19 cellular contexts compared by ENCODE assay signal in the genomic region with DNA sequence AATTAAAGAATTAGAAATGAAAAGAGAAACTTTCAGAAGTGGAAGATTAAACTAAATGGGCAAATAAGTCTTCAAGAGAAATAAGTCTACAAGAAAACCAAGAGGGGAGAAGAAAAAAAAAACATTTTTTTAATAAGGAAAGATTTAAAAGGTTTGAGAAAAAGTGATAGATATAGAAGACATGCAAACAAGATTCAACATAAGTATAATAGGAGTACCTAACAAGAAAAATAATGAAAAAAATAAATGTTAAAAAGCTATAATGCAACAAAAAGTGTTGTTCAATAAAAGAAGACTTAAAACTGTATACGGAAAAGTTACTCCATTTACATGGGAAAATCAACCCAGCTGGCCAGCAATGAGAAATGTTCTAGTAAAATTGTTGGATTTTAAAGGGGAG. TPM values are rescaled to one million over a fixed set of nuclear protein-coding genes. Genes with fewer than 3 reads are reported as not detected.
DNase-seq lines count a peak whose midpoint lies in the region; ATAC-seq, FAIRE-seq and TF ChIP-seq lines count a peak whose summit lies in the region.
"Had no signal": no experiment of that assay in that cellular context is flagged by ENCODE, and none has a peak within 500 bp of the region (broad histone marks: within the 10 kb centered on the region; RNA-seq: fewer than 3 reads in every experiment).

No MANE protein-coding gene starts in this region.

- no peak for DNase-seq in kidney
- DNase-seq in NAMALWA (ENCODE audit: low spot score): no peak
- DNase-seq: Caco-2; Calu3; CD4-positive, alpha-beta T cell; CD8-positive, alpha-beta T cell; DMS79 treated with DMSO at 0.1 percent for 48 hours; GDM1 had no signal

- H3K27ac ChIP-seq in kidney (ENCODE audit: low read depth in 2 of 2, low read length in 2 of 2): no peak overlapping the region
- H3K27ac ChIP-seq: 22Rv1; A549; BLaER1 treated with 17β-estradiol and CSF1 and Interleukin-3, amounts not matched to agents 10 nM and 100 nM; C4-2B had no signal

- H3K9me3 ChIP-seq in kidney (ENCODE audit: control insufficient read depth in 1 of 2, low read length in 2 of 2): peaks cover 2 to 6% of the 10 kb centered on the region in 2 donors
- H3K9me3 ChIP-seq: Caco-2 had no signal

- intact Hi-C loops in kidney (cut with DNase I): no loop called here

- H3K4me3 ChIP-seq in kidney (ENCODE audit: low read length in 2 of 2): no peak overlapping the region
- H3K4me3 ChIP-seq: A549; BLaER1 treated with 17β-estradiol and CSF1 and Interleukin-3, amounts not matched to agents 10 nM and 100 nM; GM12878 had no signal

- no peak overlapping the region for H3K9ac ChIP-seq in kidney (ENCODE audit: low read length in 2 of 2)
- H3K9ac ChIP-seq: BLaER1 treated with 17β-estradiol and CSF1 and Interleukin-3, amounts not matched to agents 10 nM and 100 nM had no signal

- FAIRE-seq in G401.6 (lab: Jason Lieb, UNC) (peak; percentile 45), TTC549 (lab: Jason Lieb, UNC) (peak; percentile 46), kidney (lab: Jason Lieb, UNC) (peak; percentile 74)
- FAIRE-seq: D721Med, GM12878, GM12892, GM18507 had no signal

- no peaks in the 10 kb centered on the region for H3K4me1 ChIP-seq in kidney (ENCODE audit: control insufficient read depth in 1 of 2, insufficient read depth in 1 of 2, low read depth in 1 of 2, low read length in 2 of 2)
- H3K4me1 ChIP-seq: A549; BLaER1 treated with 17β-estradiol and CSF1 and Interleukin-3, amounts not matched to agents 10 nM and 100 nM; Caco-2 had no signal

- no peaks in the 10 kb centered on the region for H3K36me3 ChIP-seq in kidney (ENCODE audit: control insufficient read depth in 1 of 2, insufficient read depth in 2 of 2, low read length in 2 of 2)

- no peak for ATAC-seq in GM21737 (IDR thresholded peaks at IDR 0.05; ENCODE audit: unreplicated experiment)
- ATAC-seq: A549; CD8-positive, alpha-beta T cell; GM12878 had no signal

- no peak for TF ChIP-seq CTCF in kidney (IDR thresholded peaks at IDR 0.05; ENCODE audit: borderline replicate concordance, extremely low read depth, insufficient read depth)

RNA-seq across cellular contexts. Expression of a gene that starts 42.6 kb away (rescaled TPM):
- total RNA-seq in kidney: 8.7 TPM
- polyA plus RNA-seq in kidney (ENCODE audit: insufficient read depth, low read depth, low replicate concordance): 2.8 TPM
